ENCODE assay signal across 18 cellular contexts in the genomic region with DNA sequence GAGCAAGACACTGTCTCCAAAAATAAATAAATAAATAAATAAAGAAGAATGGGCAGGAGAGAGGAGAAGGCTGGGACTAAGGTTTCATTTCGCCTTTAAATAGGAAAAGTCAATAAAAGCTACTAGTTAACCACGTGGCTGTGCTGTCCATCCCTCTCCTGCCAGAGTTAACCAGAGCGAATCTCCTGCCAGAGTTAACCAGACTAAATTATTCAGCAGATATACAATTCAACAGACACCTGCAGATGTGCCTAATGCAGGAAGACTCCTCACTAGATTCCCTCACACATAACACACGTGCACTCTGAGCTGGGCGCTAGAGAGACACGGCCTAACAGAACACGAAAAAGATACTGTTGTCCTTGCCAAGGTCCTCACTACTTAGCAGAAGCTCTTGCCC.
DNase-seq lines count a peak whose midpoint lies in the region; ATAC-seq and TF ChIP-seq lines count a peak whose summit lies in the region.
"Had no signal": no experiment of that assay in that cellular context is flagged by ENCODE, and none has a peak within 500 bp of the region (broad histone marks: within the 10 kb centered on the region; RNA-seq: fewer than 3 reads in every experiment).

No MANE protein-coding gene starts in this region.

- POLR2A ChIA-PET in T-cell (lab: Charles Lee): no interaction called here

- no peak for ATAC-seq in heart left ventricle
- no peak for ATAC-seq in T-cell (replicated peaks in 1 of 4)
- no peak for ATAC-seq in GM19455 (IDR thresholded peaks at IDR 0.05; ENCODE audit: unreplicated experiment)
- ATAC-seq in left lobe of liver: no peak

- H3K27me3 Mint-ChIP-seq in neural progenitor cell (ENCODE audit: insufficient read depth, low read depth) (no peaks in the 10 kb centered on the region), T-cell (no peaks in the 10 kb centered on the region)
- H3K27me3 Mint-ChIP-seq: CD4-positive, CD25-positive, alpha-beta regulatory T cell had no signal

- H4K20me1 ChIP-seq in BLaER1: no peaks in the 10 kb centered on the region
- no peaks in the 10 kb centered on the region for H4K20me1 ChIP-seq in neural progenitor cell (ENCODE audit: low read depth)

- H3K79me2 ChIP-seq in neural progenitor cell (ENCODE audit: low read depth): no peaks in the 10 kb centered on the region

- intact Hi-C loops in heart left ventricle (cut with DNase I): no loop called here

- H3K4me3 ChIP-seq in BLaER1: no peak overlapping the region
- H3K4me3 ChIP-seq in neural progenitor cell: no peak overlapping the region
- H3K4me3 ChIP-seq in heart left ventricle: no peak overlapping the region

- H3K36me3 ChIP-seq in BLaER1 (no peaks in the 10 kb centered on the region), neural progenitor cell (no peaks in the 10 kb centered on the region), heart left ventricle (no peaks in the 10 kb centered on the region)

- H3K36me3 Mint-ChIP-seq in neural progenitor cell (no peaks in the 10 kb centered on the region), T-cell (peaks cover 4% of the 10 kb centered on the region)
- H3K36me3 Mint-ChIP-seq: CD4-positive, CD25-positive, alpha-beta regulatory T cell had no signal

- H3K9me3 Mint-ChIP-seq in neural progenitor cell: peaks cover 12% of the 10 kb centered on the region
- peaks cover 0 to 7% (median 0%) of the 10 kb centered on the region in 3 donors for H3K9me3 Mint-ChIP-seq in T-cell

- no peaks in the 10 kb centered on the region for H3F3A ChIP-seq in neural progenitor cell (ENCODE audit: low read depth)

- H3K27ac ChIP-seq in BLaER1 (0 out of 2 replicates have a peak overlapping the region, but pooled peaks have one; percentile 6), neural progenitor cell (no peak overlapping the region), heart left ventricle (no peak overlapping the region)

- DNase-seq in NAMALWA (ENCODE audit: low spot score) (peak; percentile 80), germinal center (ENCODE audit: low spot score) (peak; percentile 52), neural progenitor cell (ENCODE audit: low spot score) (no peak), heart left ventricle (no peak), T-cell (no peak), left lobe of liver (ENCODE audit: low spot score) (no peak)
- DNase-seq: AML-193; CD4-positive, CD25-positive, alpha-beta regulatory T cell; DMS79; IMR-90; MV-4-11; NCI-H1694 treated with DMSO at 0.1 percent for 48 hours; NCI-H2081 treated with DMSO at 0.1 percent for 48 hours; NCI-H446; NCI-H526; Right ventricle myocardium superior had no signal

- no peak for TF ChIP-seq POLR2A in heart left ventricle (IDR thresholded peaks at IDR 0.05)

- H3K4me3 Mint-ChIP-seq in neural progenitor cell (no peak overlapping the region), T-cell (no peak overlapping the region)
- H3K4me3 Mint-ChIP-seq: CD4-positive, CD25-positive, alpha-beta regulatory T cell had no signal

- H3K4me1 Mint-ChIP-seq in neural progenitor cell (peaks cover 12% of the 10 kb centered on the region), T-cell (no peaks in the 10 kb centered on the region)

- H3K27ac Mint-ChIP-seq in neural progenitor cell (peak overlapping the region; percentile 30), T-cell (no peak overlapping the region)
- H3K27ac Mint-ChIP-seq: CD4-positive, CD25-positive, alpha-beta regulatory T cell had no signal

- CTCF ChIA-PET in T-cell (lab: Charles Lee): no interaction called here

- H3K27me3 ChIP-seq in BLaER1 (no peaks in the 10 kb centered on the region), neural progenitor cell (no peaks in the 10 kb centered on the region), heart left ventricle (no peaks in the 10 kb centered on the region)

- no peak overlapping the region for H2AFZ ChIP-seq in neural progenitor cell (replicated peaks)

- peak overlapping the region; percentile 61 for H3K4me2 ChIP-seq in BLaER1
- no peak overlapping the region for H3K4me2 ChIP-seq in neural progenitor cell

- WGBS in heart left ventricle, 4 donors: 74 to 79% (median 77%) methylated on average over 7 of the region's 7 CpGs

- peaks cover 12% of the 10 kb centered on the region for H3K9me3 ChIP-seq in BLaER1
- no peaks in the 10 kb centered on the region for H3K9me3 ChIP-seq in neural progenitor cell (ENCODE audit: low read depth)
- peaks cover 0 to 14% (median 3%) of the 10 kb centered on the region in 12 donors for H3K9me3 ChIP-seq in heart left ventricle

- TF ChIP-seq CTCF in neural progenitor cell (IDR thresholded peaks at IDR 0.05): no peak
- no peak for TF ChIP-seq CTCF in heart left ventricle (IDR thresholded peaks at IDR 0.05)

- H3K4me1 ChIP-seq in BLaER1 (peaks cover 18% of the 10 kb centered on the region), neural progenitor cell (no peaks in the 10 kb centered on the region), heart left ventricle (no peaks in the 10 kb centered on the region)

- H3K9ac ChIP-seq in BLaER1 (no peak overlapping the region), neural progenitor cell (no peak overlapping the region)

Comparison
In these comparisons a context has a peak if more than half of its experiments do, and no peak if none do; other contexts are left out.
1. DNase-seq: peak in NAMALWA (single experiment) and germinal center (single experiment); none in neural progenitor cell (single experiment), heart left ventricle (0 of 5), T-cell (0 of 34) and left lobe of liver (single experiment).